18 cellular contexts compared by ENCODE assay signal in the genomic region with DNA sequence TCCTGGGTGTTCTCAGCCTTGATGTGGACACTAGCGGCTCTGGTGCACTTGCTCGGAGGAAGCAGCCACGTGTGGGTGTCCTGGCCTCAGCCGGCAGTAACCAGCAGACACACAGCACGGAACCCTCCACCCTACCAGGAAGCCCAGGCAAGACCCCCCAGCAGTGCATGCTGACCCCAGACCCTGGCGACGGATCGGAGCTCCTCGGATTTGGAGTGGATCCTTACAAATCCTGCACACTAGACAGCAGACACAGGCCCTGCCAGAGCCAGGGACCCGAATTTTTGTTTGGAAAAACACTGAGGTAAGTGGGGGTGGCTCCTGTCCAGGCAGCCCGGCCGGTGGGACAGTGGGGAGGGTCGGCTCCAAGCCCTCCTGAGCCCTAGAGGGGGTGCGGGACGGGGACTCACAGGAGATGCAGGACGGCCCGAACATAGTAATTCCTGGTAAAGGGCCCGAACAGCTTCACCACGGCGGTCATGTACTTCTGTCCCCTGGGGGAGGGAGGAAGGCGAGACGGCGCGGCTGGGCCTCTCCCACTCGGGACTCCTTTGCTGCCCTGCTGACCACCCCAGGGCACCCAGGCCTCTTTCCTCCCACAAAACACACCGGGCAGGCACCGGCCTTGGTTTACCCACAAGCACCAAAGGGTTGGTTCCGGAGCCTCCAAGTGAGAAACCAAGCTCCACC. TPM values are rescaled to one million over a fixed set of nuclear protein-coding genes. Genes with fewer than 3 reads are reported as not detected.
DNase-seq lines count a peak whose midpoint lies in the region; ATAC-seq, FAIRE-seq and TF ChIP-seq lines count a peak whose summit lies in the region.
"Had no signal": no experiment of that assay in that cellular context is flagged by ENCODE, and none has a peak within 500 bp of the region (broad histone marks: within the 10 kb centered on the region; RNA-seq: fewer than 3 reads in every experiment).

No MANE protein-coding gene starts in this region.

- no peak overlapping the region for H3K18ac ChIP-seq in H1 (ENCODE audit: extremely low read depth, low read length)

- TF ChIP-seq RAD21 in HCT116 (IDR thresholded peaks at IDR 0.05; ENCODE audit: low read depth): no peak
- TF ChIP-seq RAD21 in H1 (IDR thresholded peaks at IDR 0.05 in 1 of 2, conservative IDR thresholded peaks at IDR 0.05 in 1 of 2; ENCODE audit: low read depth in 2 of 2, low read length in 2 of 2): no peak

- H2BK12ac ChIP-seq in H1 (ENCODE audit: low read depth, low read length): no peak overlapping the region

- H2BK5ac ChIP-seq in H1 (ENCODE audit: low read depth, low read length): peak overlapping the region; percentile 66; the same call in 1 of the 2 replicates

- H3K36me3 ChIP-seq in CD4-positive, CD25-positive, alpha-beta regulatory T cell (ENCODE audit: control insufficient read depth, insufficient read depth, low read length): peaks cover 9% of the 10 kb centered on the region
- H3K36me3 ChIP-seq in HCT116 (ENCODE audit: control insufficient read depth in 1 of 2, insufficient read depth in 2 of 2, low read length in 2 of 2) (peaks cover 6 to 10% of the 10 kb centered on the region in 2 experiments; a peak in 2 of 4 replicates), H1 (ENCODE audit: control insufficient read depth in 2 of 4, insufficient read depth in 4 of 4, low read length in 3 of 4) (peaks cover 0 to 5% (median 0%) of the 10 kb centered on the region in 4 experiments; a peak in 1 of 8 replicates)

- H3K4me3 ChIP-seq in CD4-positive, CD25-positive, alpha-beta regulatory T cell (ENCODE audit: low read depth, low read length): no peak overlapping the region
- H3K4me3 ChIP-seq in HCT116 (replicated peaks in 1 of 2; ENCODE audit: low read depth in 1 of 2, low read length in 2 of 2) (no peak overlapping the region), H1 (ENCODE audit: extremely low read depth in 1 of 4, insufficient read depth in 2 of 4, low read depth in 3 of 4, low read length in 4 of 4) (no peak overlapping the region)

- peaks cover 12% of the 10 kb centered on the region for H3K36me3 Mint-ChIP-seq in CD4-positive, CD25-positive, alpha-beta regulatory T cell
- no peaks in the 10 kb centered on the region for H3K36me3 Mint-ChIP-seq in neural crest cell (ENCODE audit: low read depth)
- H3K36me3 Mint-ChIP-seq in activated naive CD4-positive, alpha-beta T cell treated with anti-CD3 and anti-CD28 coated beads for 36 hours (ENCODE audit: low read depth): peaks cover 9% of the 10 kb centered on the region

- H2AFZ ChIP-seq in HCT116 (ENCODE audit: low read depth, low read length, poor library complexity, severe bottlenecking) (no peak overlapping the region), H1 (ENCODE audit: low read length) (no peak overlapping the region)

- H4K20me1 ChIP-seq in HCT116 (ENCODE audit: insufficient read depth): no peaks in the 10 kb centered on the region
- H4K20me1 ChIP-seq in H1 (replicated peaks in 1 of 2; ENCODE audit: control insufficient read depth in 1 of 2, insufficient read depth in 2 of 2, low read length in 2 of 2): peaks cover 2 to 12% of the 10 kb centered on the region in 2 experiments

- H3K4me2 ChIP-seq in HCT116 (ENCODE audit: low read length) (no peak overlapping the region), H1 (ENCODE audit: insufficient read depth in 1 of 2, low read depth in 2 of 2, low read length in 2 of 2) (no peak overlapping the region)

- no TSS peak for BruUV-seq in HCT116 (replicated peaks; lab: Mats Ljungman, UMichigan)

- H4K5ac ChIP-seq in H1 (ENCODE audit: insufficient read length, low read depth, low read length): no peak overlapping the region

- peaks cover 8% of the 10 kb centered on the region for H3K79me1 ChIP-seq in H1 (ENCODE audit: low read depth, low read length)

- peaks cover 35% of the 10 kb centered on the region for H3K4me1 ChIP-seq in CD4-positive, CD25-positive, alpha-beta regulatory T cell (ENCODE audit: control insufficient read depth, insufficient read depth, low read length, poor library complexity, severe bottlenecking)
- H3K4me1 ChIP-seq in HCT116 (ENCODE audit: control insufficient read depth in 1 of 2, insufficient read depth in 2 of 2, low read length in 2 of 2) (peaks cover 7 to 22% of the 10 kb centered on the region in 2 experiments), H1 (replicated peaks in 1 of 4; ENCODE audit: control insufficient read depth in 3 of 4, insufficient read depth in 4 of 4, low read length in 3 of 4) (peaks cover 0 to 11% (median 6%) of the 10 kb centered on the region in 4 experiments; a peak in 5 of 7 replicates)

- H3K27ac Mint-ChIP-seq in CD4-positive, CD25-positive, alpha-beta regulatory T cell: no peak overlapping the region
- H3K27ac Mint-ChIP-seq in neural crest cell (ENCODE audit: unreplicated experiment): peak overlapping the region; percentile 35
- H3K27ac Mint-ChIP-seq in activated naive CD4-positive, alpha-beta T cell treated with anti-CD3 and anti-CD28 coated beads for 36 hours: no peak overlapping the region

- no peak for DNase-seq in CD4-positive, CD25-positive, alpha-beta regulatory T cell
- DNase-seq in HCT116 (ENCODE audit: low read depth, low spot score) (no peak), H1 (ENCODE audit: low read depth in 1 of 2, low spot score in 2 of 2) (no peak), neural crest cell (ENCODE audit: low read depth, low spot score) (no peak), DMS114 treated with DMSO at 0.1 percent for 48 hours (lab: John Stamatoyannopoulos, UW; ENCODE audit: unreplicated experiment) (no peak), NCI-H82 treated with DMSO at 0.1 percent for 48 hours (lab: John Stamatoyannopoulos, UW; ENCODE audit: unreplicated experiment) (no peak)
- no peak for DNase-seq in activated naive CD4-positive, alpha-beta T cell treated with anti-CD3 and anti-CD28 coated beads for 36 hours
- DNase-seq: GDM1; Kasumi-1; MM.1S; NCI-H1105; NCI-H1694; NCI-H446; NCI-H69; NK-92 treated with Interleukin-12 subunit alpha and Interleukin-12 subunit beta, amount 100 ng/mL, for 24 hours had no signal

- no peak overlapping the region for H2BK120ac ChIP-seq in H1 (replicated peaks; ENCODE audit: low read depth, low read length)

- no peak overlapping the region for H4K91ac ChIP-seq in H1 (replicated peaks; ENCODE audit: insufficient read length, low read length)

- no peak overlapping the region for H3K23ac ChIP-seq in H1 (ENCODE audit: insufficient read length)

- CTCF ChIA-PET in HCT116 (lab: Charles Lee) (no interaction called here), H1 (lab: Charles Lee; ENCODE audit: partially characterized antibody) (no interaction called here)
- CTCF ChIA-PET in activated naive CD4-positive, alpha-beta T cell treated with anti-CD3 and anti-CD28 coated beads for 36 hours (lab: Charles Lee): no interaction called here

- FAIRE-seq in H1 (lab: Jason Lieb, UNC): no peak
- FAIRE-seq: GM12892 had no signal

- peaks cover 0 to 2% (median 0%) of the 10 kb centered on the region in 7 donors for H3K9me3 Mint-ChIP-seq in CD4-positive, CD25-positive, alpha-beta regulatory T cell
- H3K9me3 Mint-ChIP-seq in neural crest cell: no peaks in the 10 kb centered on the region
- H3K9me3 Mint-ChIP-seq in activated naive CD4-positive, alpha-beta T cell treated with anti-CD3 and anti-CD28 coated beads for 36 hours: no peaks in the 10 kb centered on the region

- RAD21 ChIA-PET in HCT116 (lab: Charles Lee; ENCODE audit: low non-redundant PET in 1 of 2, low total read pairs in 2 of 2, uncharacterized antibody in 2 of 2, unreplicated experiment in 2 of 2): no interaction called here

- peaks cover 0 to 34% (median 14%) of the 10 kb centered on the region in 4 donors for H3K4me1 Mint-ChIP-seq in CD4-positive, CD25-positive, alpha-beta regulatory T cell
- peaks cover 22% of the 10 kb centered on the region for H3K4me1 Mint-ChIP-seq in neural crest cell
- peaks cover 15% of the 10 kb centered on the region for H3K4me1 Mint-ChIP-seq in activated naive CD4-positive, alpha-beta T cell treated with anti-CD3 and anti-CD28 coated beads for 36 hours (ENCODE audit: low read depth)

- no peak for ATAC-seq in CD4-positive, CD25-positive, alpha-beta regulatory T cell (ENCODE audit: low read depth in 2 of 2)
- no peak for ATAC-seq in HCT116

- intact Hi-C loops in HCT116 (cut with micrococcal nuclease): no loop called here
- intact Hi-C loops in activated naive CD4-positive, alpha-beta T cell treated with anti-CD3 and anti-CD28 coated beads for 36 hours (cut with micrococcal nuclease): no loop called here

- H3K9ac ChIP-seq in HCT116 (ENCODE audit: low read length) (no peak overlapping the region), H1 (replicated peaks in 1 of 4; ENCODE audit: extremely low read depth in 1 of 4, low read depth in 3 of 4, low read length in 3 of 4) (no peak overlapping the region)

- H3K79me2 ChIP-seq in HCT116 (ENCODE audit: insufficient read depth, low read length): peaks cover 36% of the 10 kb centered on the region
- no peaks in the 10 kb centered on the region; a peak in 1 of 4 replicates for H3K79me2 ChIP-seq in H1 (ENCODE audit: control insufficient read depth in 1 of 2, insufficient read depth in 2 of 2, low read length in 2 of 2)

- H3K9me3 ChIP-seq in CD4-positive, CD25-positive, alpha-beta regulatory T cell (ENCODE audit: control insufficient read depth in 2 of 2, low read length in 2 of 2): no peaks in the 10 kb centered on the region
- H3K9me3 ChIP-seq in HCT116 (ENCODE audit: control insufficient read depth in 1 of 2, insufficient read depth in 1 of 2, low read depth in 1 of 2, low read length in 2 of 2): no peaks in the 10 kb centered on the region
- no peaks in the 10 kb centered on the region for H3K9me3 ChIP-seq in H1 (ENCODE audit: insufficient read depth in 2 of 2, low read depth in 1 of 2, low read length in 1 of 2)

- peaks cover 10% of the 10 kb centered on the region; the same call in 1 of the 2 replicates for H3K23me2 ChIP-seq in H1 (ENCODE audit: low read depth, low read length)

- H3K9me2 ChIP-seq in HCT116 (ENCODE audit: insufficient read depth): no peaks in the 10 kb centered on the region

- POLR2A ChIA-PET in HCT116 (lab: Charles Lee) (no interaction called here), H1 (lab: Charles Lee; ENCODE audit: partially characterized antibody) (interaction anchor here (0.7 to 4.9 kb wide), 4 partner anchors 7 to 36 kb away, joined by 3 to 35 read pairs (median 6); partner anchors contain the start of genes IL17C and MVD)

- no peak overlapping the region for H3K4ac ChIP-seq in H1 (replicated peaks; ENCODE audit: insufficient read length, low read depth, low read length)

- WGBS in H1 (ENCODE audit: extremely low coverage in 1 of 2, insufficient coverage in 1 of 2, insufficient read length in 1 of 2, insufficient replicate concordance in 2 of 2, low coverage in 1 of 2, low lambda C conversion rate in 2 of 2, missing lambda C conversion rate in 1 of 2), 2 experiments: 90% methylated on average over 21 of the region's 28 CpGs; no CpG with 5 or more reads in 1 of the 2 experiments

- H4K8ac ChIP-seq in H1 (ENCODE audit: extremely low read depth, insufficient read depth, low read length): peak overlapping the region; percentile 64

- TF ChIP-seq CTCF in HCT116 (IDR thresholded peaks at IDR 0.05 in 2 of 3, conservative IDR thresholded peaks at IDR 0.05 in 1 of 3; ENCODE audit: borderline replicate concordance in 1 of 3, insufficient read depth in 1 of 3, low read depth in 2 of 3, low read length in 2 of 3) (no peak), H1 (IDR thresholded peaks at IDR 0.05; ENCODE audit: control extremely low read depth in 1 of 3, insufficient read depth in 1 of 3, low read depth in 1 of 3, low read length in 3 of 3) (no peak), neural crest cell (conservative IDR thresholded peaks at IDR 0.05) (no peak)

- TF ChIP-seq EP300 in H1 (IDR thresholded peaks at IDR 0.05; ENCODE audit: borderline replicate concordance in 1 of 2, low read depth in 2 of 2, low read length in 2 of 2): no peak

- H3K4me3 Mint-ChIP-seq in CD4-positive, CD25-positive, alpha-beta regulatory T cell: peak overlapping the region in 2 of 4 donors; percentile 51 to 63
- H3K4me3 Mint-ChIP-seq in neural crest cell: no peak overlapping the region
- H3K4me3 Mint-ChIP-seq in activated naive CD4-positive, alpha-beta T cell treated with anti-CD3 and anti-CD28 coated beads for 36 hours: no peak overlapping the region

- no peaks in the 10 kb centered on the region for H3K27me3 Mint-ChIP-seq in CD4-positive, CD25-positive, alpha-beta regulatory T cell
- peaks cover 2% of the 10 kb centered on the region for H3K27me3 Mint-ChIP-seq in neural crest cell (ENCODE audit: low read depth)
- H3K27me3 Mint-ChIP-seq in activated naive CD4-positive, alpha-beta T cell treated with anti-CD3 and anti-CD28 coated beads for 36 hours (ENCODE audit: low read depth): no peaks in the 10 kb centered on the region

- no peak overlapping the region for H3K56ac ChIP-seq in H1 (replicated peaks; ENCODE audit: insufficient read length, low read depth, low read length)

- H2BK20ac ChIP-seq in H1 (ENCODE audit: low read length): no peak overlapping the region

- no peak overlapping the region for H2AK5ac ChIP-seq in H1 (ENCODE audit: low read depth, low read length)

- TF ChIP-seq POLR2A in HCT116 (IDR thresholded peaks at IDR 0.05; ENCODE audit: borderline replicate concordance, extremely low read depth, insufficient read depth, insufficient read length) (no peak), H1 (IDR thresholded peaks at IDR 0.05; ENCODE audit: control extremely low read depth in 1 of 2, low read depth in 2 of 2, low read length in 2 of 2) (no peak)

- peak overlapping the region; percentile 14 for H3K27ac ChIP-seq in CD4-positive, CD25-positive, alpha-beta regulatory T cell (ENCODE audit: insufficient read depth, low read length, poor library complexity, severe bottlenecking)
- H3K27ac ChIP-seq in HCT116 (ENCODE audit: low read depth, low read length): 0 out of 2 replicates have a peak overlapping the region, but pooled peaks have one; percentile 7
- no peak overlapping the region for H3K27ac ChIP-seq in H1 (ENCODE audit: low read depth, low read length)

- no peak overlapping the region for H3K14ac ChIP-seq in H1 (ENCODE audit: insufficient read length)

- no peak overlapping the region for H2BK15ac ChIP-seq in H1 (ENCODE audit: low read length)

- H3K27me3 ChIP-seq in CD4-positive, CD25-positive, alpha-beta regulatory T cell (ENCODE audit: control insufficient read depth, insufficient read depth, low read length): no peaks in the 10 kb centered on the region
- H3K27me3 ChIP-seq in HCT116 (ENCODE audit: insufficient read depth, low read length) (no peaks in the 10 kb centered on the region), H1 (replicated peaks in 1 of 4; ENCODE audit: control insufficient read depth in 3 of 4, extremely low read depth in 1 of 4, insufficient read depth in 3 of 4, low read length in 3 of 4) (no peaks in the 10 kb centered on the region)

RNA-seq across cellular contexts. Expression of gene CYBA, which starts 4.4 kb away (rescaled TPM):
- total RNA-seq in CD4-positive, CD25-positive, alpha-beta regulatory T cell: 351 TPM
- polyA plus RNA-seq in CD4-positive, CD25-positive, alpha-beta regulatory T cell: 100 to 1,000 TPM; 707 to 964 (median 782) TPM
- total RNA-seq in HCT116 (2021; ENCODE audit: unreplicated experiment): 321 TPM
- polyA plus RNA-seq in HCT116 (2012): 329 and 359 TPM in 2 replicates
- 136 and 161 TPM in 2 replicates for total RNA-seq in H1 (2021; fragmentation: NEBNext Ultra II Directional; extraction: Animal tissue kit (Norgen Biotek cat#: 25700))
- polyA plus RNA-seq in H1 (2011; rRNA removed): 254 and 340 TPM in 2 replicates
- polyA plus RNA-seq in H1 (2011; cell fraction: cytosol; rRNA removed): 233 TPM
- 322 TPM for polyA plus RNA-seq in H1 (2011; cell fraction: nucleus; rRNA removed)
- 69.1 to 193 TPM (median 184 TPM) in 4 replicates for polyA plus RNA-seq in H1 (2012, experiment 1 of 2)
- polyA plus RNA-seq in H1 (2012, experiment 2 of 2): 245 TPM
- polyA plus RNA-seq in H1 (2013, experiment 1 of 2): 267 TPM
- polyA plus RNA-seq in H1 (2013, experiment 2 of 2): 285 TPM
- 41.6 and 53.9 TPM in 2 replicates for polyA minus RNA-seq in H1 (2011; rRNA and poly(A)+ RNA removed)
- 80.0 TPM for polyA minus RNA-seq in H1 (2011; cell fraction: cytosol; rRNA and poly(A)+ RNA removed)
- 68.6 TPM for polyA minus RNA-seq in H1 (2011; cell fraction: nucleus; rRNA and poly(A)+ RNA removed)
- 22.0 and 22.3 TPM in 2 replicates for total RNA-seq in neural crest cell
- 100 to 1,000 TPM; 167 to 180 TPM for total RNA-seq in activated naive CD4-positive, alpha-beta T cell treated with anti-CD3 and anti-CD28 coated beads for 36 hours
- total RNA-seq: H4 had no signal

RNA-seq across cellular contexts. Expression of gene IL17C, which starts 8.1 kb away (rescaled TPM):
- total RNA-seq in CD4-positive, CD25-positive, alpha-beta regulatory T cell: 1.2 TPM
- not detected for polyA plus RNA-seq in CD4-positive, CD25-positive, alpha-beta regulatory T cell
- total RNA-seq in HCT116 (2021; ENCODE audit: unreplicated experiment) (not detected), neural crest cell (0.23 TPM in 1 of 2 replicates, not detected in the other)
- polyA plus RNA-seq in HCT116 (2012): 0.20 TPM in 1 of 2 replicates, not detected in the other
- 1.1 and 1.4 TPM in 2 replicates for total RNA-seq in H1 (2021; fragmentation: NEBNext Ultra II Directional; extraction: Animal tissue kit (Norgen Biotek cat#: 25700))
- polyA plus RNA-seq in H1 (2011; rRNA removed): 1.9 and 3.0 TPM in 2 replicates
- polyA plus RNA-seq in H1 (2011; cell fraction: cytosol; rRNA removed): 1.4 TPM
- polyA plus RNA-seq in H1 (2011; cell fraction: nucleus; rRNA removed): 4.2 TPM
- polyA plus RNA-seq in H1 (2012, experiment 1 of 2): 2.1 to 3.1 TPM (median 2.5 TPM) in 4 replicates
- 2.6 TPM for polyA plus RNA-seq in H1 (2012, experiment 2 of 2)
- polyA plus RNA-seq in H1 (2013, experiment 1 of 2): 3.1 TPM
- polyA plus RNA-seq in H1 (2013, experiment 2 of 2): 3.4 TPM
- 0.34 and 0.41 TPM in 2 replicates for polyA minus RNA-seq in H1 (2011; rRNA and poly(A)+ RNA removed)
- 1.5 TPM for polyA minus RNA-seq in H1 (2011; cell fraction: cytosol; rRNA and poly(A)+ RNA removed)
- 2.6 TPM for polyA minus RNA-seq in H1 (2011; cell fraction: nucleus; rRNA and poly(A)+ RNA removed)
- not detected for total RNA-seq in activated naive CD4-positive, alpha-beta T cell treated with anti-CD3 and anti-CD28 coated beads for 36 hours
- total RNA-seq: H4, RPMI7951 had no signal

RNA-seq across cellular contexts. Expression of gene MVD, which starts 16.4 kb away (rescaled TPM):
- total RNA-seq in CD4-positive, CD25-positive, alpha-beta regulatory T cell: 59.7 TPM
- polyA plus RNA-seq in CD4-positive, CD25-positive, alpha-beta regulatory T cell: 10 to 100 TPM; 19.6 to 27.8 (median 21.9) TPM
- total RNA-seq in HCT116 (2021; ENCODE audit: unreplicated experiment) (119 TPM), neural crest cell (171 and 196 TPM in 2 replicates)
- polyA plus RNA-seq in HCT116 (2012): 97.0 and 141 TPM in 2 replicates
- 77.3 and 80.6 TPM in 2 replicates for total RNA-seq in H1 (2021; fragmentation: NEBNext Ultra II Directional; extraction: Animal tissue kit (Norgen Biotek cat#: 25700))
- 47.2 and 72.1 TPM in 2 replicates for polyA plus RNA-seq in H1 (2011; rRNA removed)
- 74.6 TPM for polyA plus RNA-seq in H1 (2011; cell fraction: cytosol; rRNA removed)
- polyA plus RNA-seq in H1 (2011; cell fraction: nucleus; rRNA removed): 130 TPM
- 52.7 to 95.2 TPM (median 88.5 TPM) in 4 replicates for polyA plus RNA-seq in H1 (2012, experiment 1 of 2)
- 64.7 TPM for polyA plus RNA-seq in H1 (2012, experiment 2 of 2)
- 71.4 TPM for polyA plus RNA-seq in H1 (2013, experiment 1 of 2)
- 71.3 TPM for polyA plus RNA-seq in H1 (2013, experiment 2 of 2)
- polyA minus RNA-seq in H1 (2011; rRNA and poly(A)+ RNA removed): 15.9 and 21.7 TPM in 2 replicates
- 39.8 TPM for polyA minus RNA-seq in H1 (2011; cell fraction: cytosol; rRNA and poly(A)+ RNA removed)
- 41.1 TPM for polyA minus RNA-seq in H1 (2011; cell fraction: nucleus; rRNA and poly(A)+ RNA removed)
- 10 to 100 TPM; 90.5 to 96.8 TPM for total RNA-seq in activated naive CD4-positive, alpha-beta T cell treated with anti-CD3 and anti-CD28 coated beads for 36 hours

RNA-seq across cellular contexts. Expression of gene SNAI3, which starts 39.8 kb away (rescaled TPM):
- 10.4 TPM for total RNA-seq in CD4-positive, CD25-positive, alpha-beta regulatory T cell
- 10 to 100 TPM; 13.5 to 17.4 (median 16.5) TPM for polyA plus RNA-seq in CD4-positive, CD25-positive, alpha-beta regulatory T cell
- 2.2 TPM for total RNA-seq in HCT116 (2021; ENCODE audit: unreplicated experiment)
- polyA plus RNA-seq in HCT116 (2012): 1.8 and 2.3 TPM in 2 replicates
- total RNA-seq in H1 (2021; fragmentation: NEBNext Ultra II Directional; extraction: Animal tissue kit (Norgen Biotek cat#: 25700)): 8.5 and 8.7 TPM in 2 replicates
- 13.3 and 15.8 TPM in 2 replicates for polyA plus RNA-seq in H1 (2011; rRNA removed)
- 9.4 TPM for polyA plus RNA-seq in H1 (2011; cell fraction: cytosol; rRNA removed)
- polyA plus RNA-seq in H1 (2011; cell fraction: nucleus; rRNA removed): 11.3 TPM
- 5.5 to 8.7 TPM (median 8.3 TPM) in 4 replicates for polyA plus RNA-seq in H1 (2012, experiment 1 of 2)
- 9.6 TPM for polyA plus RNA-seq in H1 (2012, experiment 2 of 2)
- polyA plus RNA-seq in H1 (2013, experiment 1 of 2): 9.0 TPM
- polyA plus RNA-seq in H1 (2013, experiment 2 of 2): 9.0 TPM
- polyA minus RNA-seq in H1 (2011; rRNA and poly(A)+ RNA removed): 4.3 and 5.2 TPM in 2 replicates
- 7.3 TPM for polyA minus RNA-seq in H1 (2011; cell fraction: cytosol; rRNA and poly(A)+ RNA removed)
- polyA minus RNA-seq in H1 (2011; cell fraction: nucleus; rRNA and poly(A)+ RNA removed): 4.7 TPM
- total RNA-seq in neural crest cell: not detected in 2 replicates
- 1 to 10 TPM; 2.9 to 3.0 TPM for total RNA-seq in activated naive CD4-positive, alpha-beta T cell treated with anti-CD3 and anti-CD28 coated beads for 36 hours
- total RNA-seq: RPMI7951 had no signal

RNA-seq across cellular contexts. Expression of gene RNF166, which starts 59.7 kb away (rescaled TPM):
- total RNA-seq in CD4-positive, CD25-positive, alpha-beta regulatory T cell: 420 TPM
- polyA plus RNA-seq in CD4-positive, CD25-positive, alpha-beta regulatory T cell: 100 to 1,000 TPM in 1 of 4 donors, 10 to 100 TPM in 3; 63.6 to 118 (median 97.3) TPM
- total RNA-seq in HCT116 (2021; ENCODE audit: unreplicated experiment): 39.4 TPM
- 21.5 and 22.1 TPM in 2 replicates for polyA plus RNA-seq in HCT116 (2012)
- 28.7 and 31.2 TPM in 2 replicates for total RNA-seq in H1 (2021; fragmentation: NEBNext Ultra II Directional; extraction: Animal tissue kit (Norgen Biotek cat#: 25700))
- 29.8 and 36.6 TPM in 2 replicates for polyA plus RNA-seq in H1 (2011; rRNA removed)
- polyA plus RNA-seq in H1 (2011; cell fraction: cytosol; rRNA removed): 33.3 TPM
- 86.5 TPM for polyA plus RNA-seq in H1 (2011; cell fraction: nucleus; rRNA removed)
- polyA plus RNA-seq in H1 (2012, experiment 1 of 2): 11.9 to 24.8 TPM (median 22.4 TPM) in 4 replicates
- polyA plus RNA-seq in H1 (2012, experiment 2 of 2): 21.8 TPM
- 24.2 TPM for polyA plus RNA-seq in H1 (2013, experiment 1 of 2)
- 22.1 TPM for polyA plus RNA-seq in H1 (2013, experiment 2 of 2)
- 11.7 and 12.3 TPM in 2 replicates for polyA minus RNA-seq in H1 (2011; rRNA and poly(A)+ RNA removed)
- polyA minus RNA-seq in H1 (2011; cell fraction: cytosol; rRNA and poly(A)+ RNA removed): 23.6 TPM
- 24.6 TPM for polyA minus RNA-seq in H1 (2011; cell fraction: nucleus; rRNA and poly(A)+ RNA removed)
- 30.7 and 31.3 TPM in 2 replicates for total RNA-seq in neural crest cell
- 10 to 100 TPM; 33.6 to 35.3 TPM for total RNA-seq in activated naive CD4-positive, alpha-beta T cell treated with anti-CD3 and anti-CD28 coated beads for 36 hours
